Comparison of ENCODE assay signal across 8 cellular contexts in the genomic region with DNA sequence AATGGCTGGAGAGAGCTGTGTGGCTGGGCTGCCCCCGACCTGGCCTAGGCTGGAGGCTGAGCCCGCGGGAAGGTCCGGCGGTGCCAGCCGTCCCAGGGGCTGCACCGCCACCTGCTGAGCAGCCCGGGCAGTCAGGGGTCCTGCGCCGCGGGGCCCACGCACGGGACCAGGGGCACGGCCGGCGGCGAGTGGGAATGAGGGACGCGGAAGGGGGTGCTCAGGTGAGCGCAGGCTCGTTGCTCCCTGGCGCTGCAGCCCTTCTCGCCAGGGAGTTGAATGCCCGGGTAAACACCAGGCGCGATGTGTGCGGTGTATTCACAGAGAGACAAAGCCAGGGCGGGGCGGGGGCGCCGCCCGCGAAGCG. TPM values are rescaled to one million over a fixed set of nuclear protein-coding genes. Genes with fewer than 3 reads are reported as not detected.
DNase-seq lines count a peak whose midpoint lies in the region; ATAC-seq and TF ChIP-seq lines count a peak whose summit lies in the region.

No MANE protein-coding gene starts in this region.

- no peaks in the 10 kb centered on the region for H3K27me3 ChIP-seq in ACC112 (ENCODE audit: insufficient read depth, low read length)
- H3K27me3 ChIP-seq in body of pancreas = no peaks in the 10 kb centered on the region

- peaks cover 16% of the 10 kb centered on the region for H3K4me1 Mint-ChIP-seq in memory B cell

- no peaks in the 10 kb centered on the region for H3K36me3 Mint-ChIP-seq in memory B cell

- TF ChIP-seq POLR2A in body of pancreas (IDR thresholded peaks at IDR 0.05) = no peak

- no peak overlapping the region for H3K27ac Mint-ChIP-seq in memory B cell

- H3K9me3 ChIP-seq in body of pancreas = no peaks in the 10 kb centered on the region

- TF ChIP-seq CTCF in body of pancreas (IDR thresholded peaks at IDR 0.05) = peak in 4 of 7 experiments; percentile 19 to 32 (median 24)

- no peak overlapping the region for H2AFZ ChIP-seq in ACC112 (ENCODE audit: low read length, unreplicated experiment)

- no peaks in the 10 kb centered on the region for H3K9me3 Mint-ChIP-seq in memory B cell

- H3K4me3 ChIP-seq in ACC112 (ENCODE audit: low read depth, low read length) (peak overlapping the region; percentile 79; the same call in 1 of the 2 replicates), body of pancreas (peak overlapping the region in 1 of 2 donors; percentile 33)

- 2% methylated on average over 23 of the region's 34 CpGs; no CpG with 5 or more reads in 1 of the 2 donors for WGBS in body of pancreas, 2 donors

- peaks cover 26% of the 10 kb centered on the region for H3K27me3 Mint-ChIP-seq in memory B cell

- peak overlapping the region; percentile 86 for H3K4me3 Mint-ChIP-seq in memory B cell

- H3K4me1 ChIP-seq in ACC112 (ENCODE audit: control insufficient read depth, insufficient read depth, low read length, unreplicated experiment) = peaks cover 30% of the 10 kb centered on the region
- H3K4me1 ChIP-seq in body of pancreas = peaks cover 25% of the 10 kb centered on the region

- H3K36me3 ChIP-seq in ACC112 (ENCODE audit: insufficient read depth, low read length) = no peaks in the 10 kb centered on the region
- H3K36me3 ChIP-seq in body of pancreas (replicated peaks in 1 of 2; ENCODE audit: insufficient read depth in 1 of 2, low read depth in 2 of 2) = no peaks in the 10 kb centered on the region

- peaks cover 19% of the 10 kb centered on the region for H3K79me2 ChIP-seq in ACC112 (ENCODE audit: control insufficient read depth, insufficient read depth, low read length, unreplicated experiment)

- intact Hi-C loops in body of pancreas (cut with DNase I) = no loop called here

- DNase-seq in body of pancreas (no peak), memory B cell (ENCODE audit: low spot score in 2 of 2) (peak in 1 of 2 donors; percentile 58), pons (ENCODE audit: low spot score) (no peak), hippocampal formation (lab: John Stamatoyannopoulos, UW) (no peak)

- ATAC-seq in GM18868 (IDR thresholded peaks at IDR 0.05; ENCODE audit: unreplicated experiment) (peak; percentile 20), HG03442 (IDR thresholded peaks at IDR 0.05; ENCODE audit: unreplicated experiment) (peak; percentile 18), body of pancreas (peak; percentile 59), memory B cell (ENCODE audit: low read depth) (peak; percentile 43), HG02678 (IDR thresholded peaks at IDR 0.05; ENCODE audit: unreplicated experiment) (no peak)

- H3K27ac ChIP-seq in ACC112 (ENCODE audit: low read depth, low read length) (no peak overlapping the region), body of pancreas (peak overlapping the region in 3 of 4 donors; percentile 10 to 81 (median 78))

RNA-seq across cellular contexts. Expression of a gene that starts 0.7 kb away (rescaled TPM):
- total RNA-seq in body of pancreas = 10 to 100 TPM in 1 of 2 donors, 1 to 10 TPM in 1; 5.2 to 25.4 TPM

RNA-seq across cellular contexts. Expression of a gene that starts 37.0 kb away (rescaled TPM):
- not detected for total RNA-seq in body of pancreas

RNA-seq across cellular contexts. Expression of a gene that starts 50.6 kb away (rescaled TPM):
- 10 to 100 TPM in 1 of 2 donors, 1 to 10 TPM in 1; 4.6 to 48.0 TPM for total RNA-seq in body of pancreas
